Comparison of ENCODE assay signal across 17 cellular contexts in the genomic region with DNA sequence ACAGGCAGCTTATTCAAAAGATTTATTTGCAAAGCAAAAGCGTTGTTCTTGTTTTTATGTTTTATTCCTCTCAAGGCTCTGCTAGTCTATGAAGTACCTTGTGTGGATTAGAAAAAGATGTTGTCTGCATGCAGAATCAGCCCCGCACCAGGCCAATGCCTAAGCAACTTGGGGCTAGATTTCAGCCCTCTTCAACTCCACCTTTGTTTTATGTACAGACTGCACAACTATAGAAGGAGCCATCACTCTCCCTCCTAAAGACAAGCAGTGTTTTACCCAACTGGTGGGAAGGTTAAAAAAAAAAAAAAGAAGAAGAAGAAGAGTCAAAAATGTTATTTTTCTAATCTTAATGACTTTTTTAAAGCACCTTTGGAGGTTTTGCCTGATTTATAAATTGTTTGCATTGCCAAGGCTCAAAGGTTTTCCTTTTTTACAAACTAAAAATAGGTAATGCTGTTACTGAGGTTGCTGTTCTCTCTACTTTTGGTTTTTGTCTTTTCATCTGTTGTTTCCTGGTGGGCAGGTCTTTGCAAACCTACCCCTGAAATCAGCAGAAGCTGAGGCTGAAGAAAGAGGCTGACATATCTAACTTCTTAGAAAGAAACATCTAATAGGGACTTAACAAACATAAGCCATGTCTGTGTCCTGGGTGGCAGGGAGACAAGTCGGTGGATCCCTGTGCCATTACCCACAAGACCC.
"Had no signal": no experiment of that assay in that cellular context is flagged by ENCODE, and none has a peak within 500 bp of the region (broad histone marks: within the 10 kb centered on the region; RNA-seq: fewer than 3 reads in every experiment).

No MANE protein-coding gene starts in this region.

- H3K4me1 ChIP-seq: colonic mucosa, heart left ventricle had no signal

- H3K9me3 ChIP-seq: colonic mucosa, heart left ventricle, neutrophil, transverse colon had no signal

- ATAC-seq: heart left ventricle; naive thymus-derived CD4-positive, alpha-beta T cell; right cardiac atrium; stimulated activated effector memory CD8-positive, alpha-beta T cell treated with anti-CD3 and anti-CD28 coated beads, Interleukin-12 subunit alpha, Interleukin-12 subunit beta, amount 100 ng/mL, for 72 hours had no signal

- H3K4me1 Mint-ChIP-seq: stimulated activated effector memory CD8-positive, alpha-beta T cell treated with anti-CD3 and anti-CD28 coated beads, Interleukin-12 subunit alpha, Interleukin-12 subunit beta, amount 100 ng/mL, for 72 hours had no signal

- DNase-seq: activated naive CD4-positive, alpha-beta T cell treated with anti-CD3 and anti-CD28 coated beads, Interleukin-2, amount 50 U/mL, for 16 hours; anterior cingulate cortex; colonic mucosa; effector CD4-positive, alpha-beta T cell; heart left ventricle; naive thymus-derived CD4-positive, alpha-beta T cell; posterior cingulate gyrus; right cardiac atrium; small intestine; substantia nigra; T1000; transverse colon had no signal

- FAIRE-seq: endothelial cell of umbilical vein, frontal cortex, small intestine had no signal

- H3K27me3 ChIP-seq: colonic mucosa, heart left ventricle, neutrophil, transverse colon had no signal

- H3K36me3 ChIP-seq: colonic mucosa, heart left ventricle, neutrophil, transverse colon had no signal

- H3K9me3 Mint-ChIP-seq: activated T-helper 2 cell treated with anti-CD3 and anti-CD28 coated beads, Interferon-gamma antibody, Interleukin-2, Interleukin-4, amounts not matched to agents 10 μg/mL and 5 μg/mL and 100 μg/mL, durations not matched to agents 14 hours and 24 hours and 36 hours; naive thymus-derived CD4-positive, alpha-beta T cell; stimulated activated effector memory CD8-positive, alpha-beta T cell treated with anti-CD3 and anti-CD28 coated beads, Interleukin-12 subunit alpha, Interleukin-12 subunit beta, amount 100 ng/mL, for 72 hours had no signal

- H3K4me3 Mint-ChIP-seq: naive thymus-derived CD4-positive, alpha-beta T cell; stimulated activated effector memory CD8-positive, alpha-beta T cell treated with anti-CD3 and anti-CD28 coated beads, Interleukin-12 subunit alpha, Interleukin-12 subunit beta, amount 100 ng/mL, for 72 hours had no signal

- H3K36me3 Mint-ChIP-seq: naive thymus-derived CD4-positive, alpha-beta T cell; stimulated activated effector memory CD8-positive, alpha-beta T cell treated with anti-CD3 and anti-CD28 coated beads, Interleukin-12 subunit alpha, Interleukin-12 subunit beta, amount 100 ng/mL, for 72 hours had no signal

- H3K27ac ChIP-seq: colonic mucosa, heart left ventricle, neutrophil, transverse colon had no signal

- H3K4me3 ChIP-seq: colonic mucosa, heart left ventricle, transverse colon had no signal

- H3K27ac Mint-ChIP-seq: activated T-helper 2 cell treated with anti-CD3 and anti-CD28 coated beads, Interferon-gamma antibody, Interleukin-2, Interleukin-4, amounts not matched to agents 10 μg/mL and 5 μg/mL and 100 μg/mL, durations not matched to agents 14 hours and 24 hours and 36 hours; naive thymus-derived CD4-positive, alpha-beta T cell; stimulated activated effector memory CD8-positive, alpha-beta T cell treated with anti-CD3 and anti-CD28 coated beads, Interleukin-12 subunit alpha, Interleukin-12 subunit beta, amount 100 ng/mL, for 72 hours had no signal
